29 cellular contexts compared by ENCODE assay signal in genomic region chr16:62261760-62262159, GRCh38.
"Had no signal": no experiment of that assay in that cellular context is flagged by ENCODE, and none has a peak within 500 bp of the region (broad histone marks: within the 10 kb centered on the region; RNA-seq: fewer than 3 reads in every experiment).

No MANE protein-coding gene starts in this region.

- H3K4me1 Mint-ChIP-seq: stimulated activated effector memory CD8-positive, alpha-beta T cell treated with anti-CD3 and anti-CD28 coated beads, Interleukin-12 subunit alpha, Interleukin-12 subunit beta, amount 100 ng/mL, for 72 hours; stimulated activated memory B cell treated with anti-CD40 and anti-IgM and Interleukin-4, amounts not matched to agents 10 μg/mL and 1 μg/mL and 100 μg/mL, for 72 hours; stimulated activated naive B cell treated with anti-CD40 and anti-IgM and Interleukin-4, amounts not matched to agents 10 μg/mL and 1 μg/mL and 100 μg/mL, for 72 hours; stimulated activated naive CD8-positive, alpha-beta T cell treated with anti-CD3 and anti-CD28 coated beads, Interleukin-15, amount 100 ng/mL, for 72 hours had no signal

- DNase-seq: stimulated activated CD4-positive, alpha-beta T cell treated with anti-CD3 and anti-CD28 coated beads, Interleukin-2, amount 100 ng/mL, for 48 hours; stimulated activated CD4-positive, alpha-beta T cell treated with anti-CD3 and anti-CD28 coated beads, Interleukin-4, amount 100 ng/mL, for 1 hour; stimulated activated CD4-positive, alpha-beta T cell treated with anti-CD3 and anti-CD28 coated beads, Interleukin-4, amount 100 ng/mL, for 24 hours; stimulated activated CD4-positive, alpha-beta T cell treated with anti-CD3 and anti-CD28 coated beads, Interleukin-4, amount 100 ng/mL, for 4 hours; stimulated activated CD8-positive, alpha-beta memory T cell treated with anti-CD3 and anti-CD28 coated beads, Interleukin-4, amount 100 ng/mL, for 48 hours; stimulated activated naive B cell treated with anti-CD40 and anti-IgM and Interleukin-4, amounts not matched to agents 10 μg/mL and 1 μg/mL and 100 μg/mL, for 72 hours; stimulated activated naive CD4-positive, alpha-beta T cell; stimulated activated naive CD4-positive, alpha-beta T cell treated with Interleukin-2 at 50 U/mL for 16 hours; stimulated activated naive CD8-positive, alpha-beta T cell treated with anti-CD3 and anti-CD28 coated beads, Interleukin-15, amount 100 ng/mL, for 72 hours; stimulated activated naive CD8-positive, alpha-beta T cell treated with anti-CD3 and anti-CD28 coated beads, Interleukin-15, Interleukin-2, amounts not matched to agents 100 U/mL and 50 U/mL, for 24 hours; stomach; substantia nigra; testis; thyroid gland; tibial artery; transverse colon; trophoblast cell; upper lobe of left lung; upper lobe of right lung; uterus had no signal

- H3K27me3 ChIP-seq: stomach, suprapubic skin, testis, thyroid gland, tibial artery, tibial nerve, transverse colon, upper lobe of left lung, upper lobe of right lung, uterus, vagina had no signal

- H3K36me3 Mint-ChIP-seq: stimulated activated effector memory CD8-positive, alpha-beta T cell treated with anti-CD3 and anti-CD28 coated beads, Interleukin-12 subunit alpha, Interleukin-12 subunit beta, amount 100 ng/mL, for 72 hours; stimulated activated memory B cell treated with anti-CD40 and anti-IgM and Interleukin-4, amounts not matched to agents 10 μg/mL and 1 μg/mL and 100 μg/mL, for 72 hours; stimulated activated naive B cell treated with anti-CD40 and anti-IgM and Interleukin-4, amounts not matched to agents 10 μg/mL and 1 μg/mL and 100 μg/mL, for 72 hours; type B pancreatic cell had no signal

- H3K27ac Mint-ChIP-seq: stimulated activated effector memory CD8-positive, alpha-beta T cell treated with anti-CD3 and anti-CD28 coated beads, Interleukin-12 subunit alpha, Interleukin-12 subunit beta, amount 100 ng/mL, for 72 hours; stimulated activated memory B cell treated with anti-CD40 and anti-IgM and Interleukin-4, amounts not matched to agents 10 μg/mL and 1 μg/mL and 100 μg/mL, for 72 hours; stimulated activated naive B cell treated with anti-CD40 and anti-IgM and Interleukin-4, amounts not matched to agents 10 μg/mL and 1 μg/mL and 100 μg/mL, for 72 hours; stimulated activated naive CD8-positive, alpha-beta T cell treated with anti-CD3 and anti-CD28 coated beads, Interleukin-15, amount 100 ng/mL, for 72 hours; stimulated activated naive CD8-positive, alpha-beta T cell treated with anti-CD3 and anti-CD28 coated beads, Interleukin-15, Interleukin-2, amounts not matched to agents 100 ng/mL and 50 ng/mL, for 24 hours; type B pancreatic cell had no signal

- H3K27me3 Mint-ChIP-seq: stimulated activated memory B cell treated with anti-CD40 and anti-IgM and Interleukin-4, amounts not matched to agents 10 μg/mL and 1 μg/mL and 100 μg/mL, for 72 hours; stimulated activated naive B cell treated with anti-CD40 and anti-IgM and Interleukin-4, amounts not matched to agents 10 μg/mL and 1 μg/mL and 100 μg/mL, for 72 hours; stimulated activated naive CD8-positive, alpha-beta T cell treated with anti-CD3 and anti-CD28 coated beads, Interleukin-15, amount 100 ng/mL, for 72 hours; stimulated activated naive CD8-positive, alpha-beta T cell treated with anti-CD3 and anti-CD28 coated beads, Interleukin-15, Interleukin-2, amounts not matched to agents 100 ng/mL and 50 ng/mL, for 24 hours; type B pancreatic cell had no signal

- H3K4me1 ChIP-seq: stomach, suprapubic skin, testis, thyroid gland, tibial artery, tibial nerve, transverse colon, upper lobe of left lung, upper lobe of right lung, uterus, vagina had no signal

- FAIRE-seq: urothelium cell line had no signal

- H3K36me3 ChIP-seq: stomach, suprapubic skin, thoracic aorta, thyroid gland, tibial artery, tibial nerve, transverse colon, upper lobe of left lung, upper lobe of right lung, uterus, vagina had no signal

- ATAC-seq: stimulated activated effector memory CD8-positive, alpha-beta T cell treated with anti-CD3 and anti-CD28 coated beads, Interleukin-12 subunit alpha, Interleukin-12 subunit beta, amount 100 ng/mL, for 72 hours; stimulated activated memory B cell treated with anti-CD40 and anti-IgM and Interleukin-4, amounts not matched to agents 10 μg/mL and 1 μg/mL and 100 μg/mL, for 72 hours; stimulated activated naive B cell treated with anti-CD40 and anti-IgM and Interleukin-4, amounts not matched to agents 10 μg/mL and 1 μg/mL and 100 μg/mL, for 72 hours; stimulated activated naive CD8-positive, alpha-beta T cell treated with anti-CD3 and anti-CD28 coated beads, Interleukin-15, amount 100 ng/mL, for 72 hours; stimulated activated naive CD8-positive, alpha-beta T cell treated with anti-CD3 and anti-CD28 coated beads, Interleukin-15, Interleukin-2, amounts not matched to agents 100 U/mL and 50 U/mL, for 24 hours; upper lobe of right lung had no signal

- H3K4me3 ChIP-seq: stomach, suprapubic skin, testis, thoracic aorta, thyroid gland, tibial artery, tibial nerve, transverse colon, upper lobe of left lung, upper lobe of right lung, uterus, vagina had no signal

- H3K4me3 Mint-ChIP-seq: stimulated activated effector memory CD8-positive, alpha-beta T cell treated with anti-CD3 and anti-CD28 coated beads, Interleukin-12 subunit alpha, Interleukin-12 subunit beta, amount 100 ng/mL, for 72 hours; stimulated activated memory B cell treated with anti-CD40 and anti-IgM and Interleukin-4, amounts not matched to agents 10 μg/mL and 1 μg/mL and 100 μg/mL, for 72 hours; stimulated activated naive B cell treated with anti-CD40 and anti-IgM and Interleukin-4, amounts not matched to agents 10 μg/mL and 1 μg/mL and 100 μg/mL, for 72 hours; stimulated activated naive CD8-positive, alpha-beta T cell treated with anti-CD3 and anti-CD28 coated beads, Interleukin-15, amount 100 ng/mL, for 72 hours; stimulated activated naive CD8-positive, alpha-beta T cell treated with anti-CD3 and anti-CD28 coated beads, Interleukin-15, Interleukin-2, amounts not matched to agents 100 ng/mL and 50 ng/mL, for 24 hours; type B pancreatic cell had no signal

- H3K27ac ChIP-seq: stomach, suprapubic skin, testis, thoracic aorta, thyroid gland, tibial artery, tibial nerve, transverse colon, upper lobe of left lung, upper lobe of right lung, uterus, vagina had no signal

- H3K9me3 ChIP-seq: suprapubic skin, testis, thoracic aorta, thyroid gland, tibial artery, tibial nerve, upper lobe of right lung, uterus, vagina had no signal
